In genomic region chr16:57873218-57873617, GRCh38 we compare ENCODE assay signal across 1 cellular context.
TF ChIP-seq lines count a peak whose summit lies in the region.

No MANE protein-coding gene starts in this region.

TF ChIP-seq in GM23338, 12 proteins besides CTCF, POLR2A, EP300 and RAD21 (continued from another document):
- TF ChIP-seq, protein P1, sequence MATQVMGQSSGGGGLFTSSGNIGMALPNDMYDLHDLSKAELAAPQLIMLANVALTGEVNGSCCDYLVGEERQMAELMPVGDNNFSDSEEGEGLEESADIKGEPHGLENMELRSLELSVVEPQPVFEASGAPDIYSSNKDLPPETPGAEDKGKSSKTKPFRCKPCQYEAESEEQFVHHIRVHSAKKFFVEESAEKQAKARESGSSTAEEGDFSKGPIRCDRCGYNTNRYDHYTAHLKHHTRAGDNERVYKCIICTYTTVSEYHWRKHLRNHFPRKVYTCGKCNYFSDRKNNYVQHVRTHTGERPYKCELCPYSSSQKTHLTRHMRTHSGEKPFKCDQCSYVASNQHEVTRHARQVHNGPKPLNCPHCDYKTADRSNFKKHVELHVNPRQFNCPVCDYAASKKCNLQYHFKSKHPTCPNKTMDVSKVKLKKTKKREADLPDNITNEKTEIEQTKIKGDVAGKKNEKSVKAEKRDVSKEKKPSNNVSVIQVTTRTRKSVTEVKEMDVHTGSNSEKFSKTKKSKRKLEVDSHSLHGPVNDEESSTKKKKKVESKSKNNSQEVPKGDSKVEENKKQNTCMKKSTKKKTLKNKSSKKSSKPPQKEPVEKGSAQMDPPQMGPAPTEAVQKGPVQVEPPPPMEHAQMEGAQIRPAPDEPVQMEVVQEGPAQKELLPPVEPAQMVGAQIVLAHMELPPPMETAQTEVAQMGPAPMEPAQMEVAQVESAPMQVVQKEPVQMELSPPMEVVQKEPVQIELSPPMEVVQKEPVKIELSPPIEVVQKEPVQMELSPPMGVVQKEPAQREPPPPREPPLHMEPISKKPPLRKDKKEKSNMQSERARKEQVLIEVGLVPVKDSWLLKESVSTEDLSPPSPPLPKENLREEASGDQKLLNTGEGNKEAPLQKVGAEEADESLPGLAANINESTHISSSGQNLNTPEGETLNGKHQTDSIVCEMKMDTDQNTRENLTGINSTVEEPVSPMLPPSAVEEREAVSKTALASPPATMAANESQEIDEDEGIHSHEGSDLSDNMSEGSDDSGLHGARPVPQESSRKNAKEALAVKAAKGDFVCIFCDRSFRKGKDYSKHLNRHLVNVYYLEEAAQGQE (IDR thresholded peaks at IDR 0.05; ENCODE audit: unreplicated experiment): no peak
- TF ChIP-seq, protein P2, sequence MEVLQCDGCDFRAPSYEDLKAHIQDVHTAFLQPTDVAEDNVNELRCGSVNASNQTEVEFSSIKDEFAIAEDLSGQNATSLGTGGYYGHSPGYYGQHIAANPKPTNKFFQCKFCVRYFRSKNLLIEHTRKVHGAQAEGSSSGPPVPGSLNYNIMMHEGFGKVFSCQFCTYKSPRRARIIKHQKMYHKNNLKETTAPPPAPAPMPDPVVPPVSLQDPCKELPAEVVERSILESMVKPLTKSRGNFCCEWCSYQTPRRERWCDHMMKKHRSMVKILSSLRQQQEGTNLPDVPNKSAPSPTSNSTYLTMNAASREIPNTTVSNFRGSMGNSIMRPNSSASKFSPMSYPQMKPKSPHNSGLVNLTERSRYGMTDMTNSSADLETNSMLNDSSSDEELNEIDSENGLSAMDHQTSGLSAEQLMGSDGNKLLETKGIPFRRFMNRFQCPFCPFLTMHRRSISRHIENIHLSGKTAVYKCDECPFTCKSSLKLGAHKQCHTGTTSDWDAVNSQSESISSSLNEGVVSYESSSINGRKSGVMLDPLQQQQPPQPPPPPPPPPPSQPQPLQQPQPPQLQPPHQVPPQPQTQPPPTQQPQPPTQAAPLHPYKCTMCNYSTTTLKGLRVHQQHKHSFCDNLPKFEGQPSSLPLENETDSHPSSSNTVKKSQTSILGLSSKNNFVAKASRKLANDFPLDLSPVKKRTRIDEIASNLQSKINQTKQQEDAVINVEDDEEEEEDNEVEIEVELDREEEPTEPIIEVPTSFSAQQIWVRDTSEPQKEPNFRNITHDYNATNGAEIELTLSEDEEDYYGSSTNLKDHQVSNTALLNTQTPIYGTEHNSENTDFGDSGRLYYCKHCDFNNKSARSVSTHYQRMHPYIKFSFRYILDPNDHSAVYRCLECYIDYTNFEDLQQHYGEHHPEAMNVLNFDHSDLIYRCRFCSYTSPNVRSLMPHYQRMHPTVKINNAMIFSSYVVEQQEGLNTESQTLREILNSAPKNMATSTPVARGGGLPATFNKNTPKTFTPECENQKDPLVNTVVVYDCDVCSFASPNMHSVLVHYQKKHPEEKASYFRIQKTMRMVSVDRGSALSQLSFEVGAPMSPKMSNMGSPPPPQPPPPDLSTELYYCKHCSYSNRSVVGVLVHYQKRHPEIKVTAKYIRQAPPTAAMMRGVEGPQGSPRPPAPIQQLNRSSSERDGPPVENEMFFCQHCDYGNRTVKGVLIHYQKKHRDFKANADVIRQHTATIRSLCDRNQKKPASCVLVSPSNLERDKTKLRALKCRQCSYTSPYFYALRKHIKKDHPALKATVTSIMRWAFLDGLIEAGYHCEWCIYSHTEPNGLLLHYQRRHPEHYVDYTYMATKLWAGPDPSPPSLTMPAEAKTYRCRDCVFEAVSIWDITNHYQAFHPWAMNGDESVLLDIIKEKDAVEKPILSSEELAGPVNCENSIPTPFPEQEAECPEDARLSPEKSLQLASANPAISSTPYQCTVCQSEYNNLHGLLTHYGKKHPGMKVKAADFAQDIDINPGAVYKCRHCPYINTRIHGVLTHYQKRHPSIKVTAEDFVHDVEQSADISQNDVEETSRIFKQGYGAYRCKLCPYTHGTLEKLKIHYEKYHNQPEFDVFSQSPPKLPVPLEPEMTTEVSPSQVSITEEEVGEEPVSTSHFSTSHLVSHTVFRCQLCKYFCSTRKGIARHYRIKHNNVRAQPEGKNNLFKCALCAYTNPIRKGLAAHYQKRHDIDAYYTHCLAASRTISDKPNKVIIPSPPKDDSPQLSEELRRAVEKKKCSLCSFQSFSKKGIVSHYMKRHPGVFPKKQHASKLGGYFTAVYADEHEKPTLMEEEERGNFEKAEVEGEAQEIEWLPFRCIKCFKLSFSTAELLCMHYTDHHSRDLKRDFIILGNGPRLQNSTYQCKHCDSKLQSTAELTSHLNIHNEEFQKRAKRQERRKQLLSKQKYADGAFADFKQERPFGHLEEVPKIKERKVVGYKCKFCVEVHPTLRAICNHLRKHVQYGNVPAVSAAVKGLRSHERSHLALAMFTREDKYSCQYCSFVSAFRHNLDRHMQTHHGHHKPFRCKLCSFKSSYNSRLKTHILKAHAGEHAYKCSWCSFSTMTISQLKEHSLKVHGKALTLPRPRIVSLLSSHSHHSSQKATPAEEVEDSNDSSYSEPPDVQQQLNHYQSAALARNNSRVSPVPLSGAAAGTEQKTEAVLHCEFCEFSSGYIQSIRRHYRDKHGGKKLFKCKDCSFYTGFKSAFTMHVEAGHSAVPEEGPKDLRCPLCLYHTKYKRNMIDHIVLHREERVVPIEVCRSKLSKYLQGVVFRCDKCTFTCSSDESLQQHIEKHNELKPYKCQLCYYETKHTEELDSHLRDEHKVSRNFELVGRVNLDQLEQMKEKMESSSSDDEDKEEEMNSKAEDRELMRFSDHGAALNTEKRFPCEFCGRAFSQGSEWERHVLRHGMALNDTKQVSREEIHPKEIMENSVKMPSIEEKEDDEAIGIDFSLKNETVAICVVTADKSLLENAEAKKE (CRISPR knock-in tag; IDR thresholded peaks at IDR 0.05): no peak; the same call in 1 of the 2 replicates
- TF ChIP-seq JUNB (IDR thresholded peaks at IDR 0.05; ENCODE audit: unreplicated experiment) (no peak), ETS1 (IDR thresholded peaks at IDR 0.05) (no peak), EZH2 (IDR thresholded peaks at IDR 0.05; ENCODE audit: low read depth, unreplicated experiment) (no peak), CREB1 (CRISPR knock-in tag; IDR thresholded peaks at IDR 0.05; ENCODE audit: low read depth) (no peak), POLR2AphosphoS5 (IDR thresholded peaks at IDR 0.05; ENCODE audit: low read depth) (no peak)
